Comparison of ENCODE assay signal across 20 cellular contexts in genomic region chr17:1373710-1374237, GRCh38. TPM values are rescaled to one million over a fixed set of nuclear protein-coding genes. Genes with fewer than 3 reads are reported as not detected.
DNase-seq lines count a peak whose midpoint lies in the region; ATAC-seq and TF ChIP-seq lines count a peak whose summit lies in the region.
"Had no signal": no experiment of that assay in that cellular context is flagged by ENCODE, and none has a peak within 500 bp of the region (broad histone marks: within the 10 kb centered on the region; RNA-seq: fewer than 3 reads in every experiment).

No MANE protein-coding gene starts in this region.

- peak overlapping the region; percentile 1 for H3K27ac ChIP-seq in CD4-positive, alpha-beta memory T cell (ENCODE audit: low read depth, low read length)
- peak overlapping the region; percentile 64; the same call in 1 of the 2 replicates for H3K27ac ChIP-seq in GM23338 (ENCODE audit: low read depth)
- H3K27ac ChIP-seq in esophagus muscularis mucosa (replicated peaks in 1 of 4) = peak overlapping the region; percentile 18 to 78 (median 65)
- H3K27ac ChIP-seq: HL-60 had no signal

- peaks cover 30% of the 10 kb centered on the region for H3F3A ChIP-seq in GM23338 (replicated peaks; ENCODE audit: low read depth)

- WGBS in esophagus muscularis mucosa = 58% methylated on average over 8 of the region's 9 CpGs

- CTCF ChIA-PET in CD4-positive, alpha-beta memory T cell (lab: Charles Lee; ENCODE audit: partially characterized antibody) = interaction anchor here (1.4 to 2.1 kb wide), 2 partner anchors 9 to 11 kb away, joined by 6 to 9 read pairs; no protein-coding TSS in a partner anchor

- ATAC-seq in GM23338 = peak; percentile 18; the same call in 1 of the 3 replicates
- ATAC-seq: Right ventricle myocardium inferior had no signal

- H3K36me3 Mint-ChIP-seq in CD4-positive, alpha-beta memory T cell = peaks cover 0 to 28% of the 10 kb centered on the region in 2 donors
- H3K36me3 Mint-ChIP-seq in GM23338 (ENCODE audit: low read depth) = peaks cover 34% of the 10 kb centered on the region
- peaks cover 5% of the 10 kb centered on the region for H3K36me3 Mint-ChIP-seq in progenitor cell of endocrine pancreas (ENCODE audit: insufficient read depth)

- intact Hi-C loops in CD4-positive, alpha-beta memory T cell (cut with micrococcal nuclease) = no loop called here
- intact Hi-C loops in esophagus muscularis mucosa (cut with DNase I) = no loop called here

- no peak for TF ChIP-seq EP300 in esophagus muscularis mucosa (IDR thresholded peaks at IDR 0.05)

- no peak overlapping the region for H3K4me2 ChIP-seq in GM23338

- DNase-seq in CD4-positive, alpha-beta memory T cell = no peak
- DNase-seq in GM23338 (ENCODE audit: low spot score) = no peak
- DNase-seq in esophagus muscularis mucosa (ENCODE audit: extremely low spot score) = no peak
- no peak for DNase-seq in progenitor cell of endocrine pancreas (ENCODE audit: low spot score, unreplicated experiment)
- no peak for DNase-seq in central memory CD4-positive, alpha-beta T cell
- DNase-seq in stimulated activated CD4-positive, alpha-beta T cell treated with anti-CD3 and anti-CD28 coated beads, Interleukin-2, amount 100 ng/mL, for 48 hours = no peak
- no peak for DNase-seq in NCI-H1436 treated with DMSO at 0.1 percent for 48 hours (lab: John Stamatoyannopoulos, UW)
- no peak for DNase-seq in H4 (ENCODE audit: low spot score)
- DNase-seq: activated CD4-positive, alpha-beta T cell treated with anti-CD3 and anti-CD28 coated beads for 36 hours; activated CD8-positive, alpha-beta memory T cell treated with anti-CD3 and anti-CD28 coated beads, Interleukin-2, amount 10 ng/mL, durations not matched to agents 7 days and 5 days; activated effector memory CD4-positive, alpha-beta T cell treated with Interleukin-2 at 50 U/mL for 16 hours; hippocampal formation; naive B cell; NCI-H1417 treated with DMSO at 0.1 percent for 48 hours; NCI-H748 treated with DMSO at 0.1 percent for 48 hours; stimulated activated naive CD4-positive, alpha-beta T cell had no signal

- POLR2A ChIA-PET in CD4-positive, alpha-beta memory T cell (lab: Charles Lee; ENCODE audit: partially characterized antibody) = interaction anchor here (0.6 to 1.4 kb wide), 5 partner anchors 12 to 143 kb away, joined by 3 to 7 read pairs (median 4); partner anchors contain the start of genes CRK, INPP5K and YWHAE

- no peaks in the 10 kb centered on the region for H3K27me3 ChIP-seq in CD4-positive, alpha-beta memory T cell (ENCODE audit: insufficient read depth, low read length)
- no peaks in the 10 kb centered on the region for H3K27me3 ChIP-seq in GM23338 (ENCODE audit: insufficient read depth)
- H3K27me3 ChIP-seq in esophagus muscularis mucosa = no peaks in the 10 kb centered on the region

- peak overlapping the region in 5 of 7 donors; percentile 18 to 89 (median 84) for H3K27ac Mint-ChIP-seq in CD4-positive, alpha-beta memory T cell
- H3K27ac Mint-ChIP-seq in GM23338 = no peak overlapping the region
- H3K27ac Mint-ChIP-seq in progenitor cell of endocrine pancreas = peak overlapping the region; percentile 15
- H3K27ac Mint-ChIP-seq: dendritic cell treated with granulocyte-macrophage colony-stimulating factor and Interleukin-4, amounts not matched to agents 40 ng/mL and 50 ng/mL, for 4 days had no signal

- peaks cover 43 to 85% (median 64%) of the 10 kb centered on the region in 4 donors for H3K4me1 Mint-ChIP-seq in CD4-positive, alpha-beta memory T cell
- H3K4me1 Mint-ChIP-seq in GM23338 = peaks cover 44% of the 10 kb centered on the region
- peaks cover 29% of the 10 kb centered on the region for H3K4me1 Mint-ChIP-seq in progenitor cell of endocrine pancreas (ENCODE audit: low read depth)

- peaks cover 86% of the 10 kb centered on the region for H3K4me1 ChIP-seq in CD4-positive, alpha-beta memory T cell (ENCODE audit: insufficient read depth, low read length)
- H3K4me1 ChIP-seq in GM23338 (ENCODE audit: insufficient read depth) = peaks cover 53% of the 10 kb centered on the region
- H3K4me1 ChIP-seq in esophagus muscularis mucosa = peaks cover 93 to 100% (median 100%) of the 10 kb centered on the region in 4 donors

- peaks cover 90% of the 10 kb centered on the region for H4K20me1 ChIP-seq in GM23338 (replicated peaks; ENCODE audit: insufficient read depth)

- H3K9me2 ChIP-seq in GM23338 (ENCODE audit: insufficient read depth) = no peaks in the 10 kb centered on the region

- peak overlapping the region in 5 of 8 donors; percentile 13 to 90 (median 47) for H3K4me3 Mint-ChIP-seq in CD4-positive, alpha-beta memory T cell
- H3K4me3 Mint-ChIP-seq in GM23338 (no peak overlapping the region), progenitor cell of endocrine pancreas (ENCODE audit: low read depth) (no peak overlapping the region)
- H3K4me3 Mint-ChIP-seq: activated CD8-positive, alpha-beta memory T cell treated with anti-CD3 and anti-CD28 coated beads, Interleukin-2, amount 10 ng/mL, durations not matched to agents 7 days and 5 days; dendritic cell treated with granulocyte-macrophage colony-stimulating factor and Interleukin-4, amounts not matched to agents 40 ng/mL and 50 ng/mL, for 4 days had no signal

- H3K9me3 Mint-ChIP-seq in CD4-positive, alpha-beta memory T cell = no peaks in the 10 kb centered on the region
- H3K9me3 Mint-ChIP-seq in GM23338 = no peaks in the 10 kb centered on the region
- no peaks in the 10 kb centered on the region for H3K9me3 Mint-ChIP-seq in progenitor cell of endocrine pancreas (ENCODE audit: low read depth)
- H3K9me3 Mint-ChIP-seq: dendritic cell treated with granulocyte-macrophage colony-stimulating factor and Interleukin-4, amounts not matched to agents 40 ng/mL and 50 ng/mL, for 4 days; memory B cell; naive B cell had no signal

- H3K4me3 ChIP-seq in CD4-positive, alpha-beta memory T cell (ENCODE audit: low read length in 2 of 2) = no peak overlapping the region
- H3K4me3 ChIP-seq in GM23338 = no peak overlapping the region
- peak overlapping the region in 1 of 4 donors; percentile 6 for H3K4me3 ChIP-seq in esophagus muscularis mucosa

- H3K27me3 Mint-ChIP-seq in CD4-positive, alpha-beta memory T cell = no peaks in the 10 kb centered on the region
- H3K27me3 Mint-ChIP-seq in GM23338 (ENCODE audit: insufficient read depth, low read depth, poor library complexity) (peaks cover 11% of the 10 kb centered on the region), progenitor cell of endocrine pancreas (no peaks in the 10 kb centered on the region)
- H3K27me3 Mint-ChIP-seq: activated CD4-positive, alpha-beta T cell treated with anti-CD3 and anti-CD28 coated beads for 36 hours; activated CD8-positive, alpha-beta memory T cell treated with anti-CD3 and anti-CD28 coated beads, Interleukin-2, amount 10 ng/mL, durations not matched to agents 7 days and 5 days; dendritic cell treated with granulocyte-macrophage colony-stimulating factor and Interleukin-4, amounts not matched to agents 40 ng/mL and 50 ng/mL, for 4 days; memory B cell; naive B cell had no signal

- TF ChIP-seq CTCF in GM23338 (conservative IDR thresholded peaks at IDR 0.05; ENCODE audit: low read depth in 2 of 2) (no peak), esophagus muscularis mucosa (IDR thresholded peaks at IDR 0.05) (no peak), progenitor cell of endocrine pancreas (IDR thresholded peaks at IDR 0.05; ENCODE audit: unreplicated experiment) (no peak)

- no peaks in the 10 kb centered on the region for H3K9me3 ChIP-seq in CD4-positive, alpha-beta memory T cell (ENCODE audit: control insufficient read depth in 1 of 2, low read length in 2 of 2)
- H3K9me3 ChIP-seq in esophagus muscularis mucosa = no peaks in the 10 kb centered on the region

- no peak for TF ChIP-seq POLR2A in esophagus muscularis mucosa (IDR thresholded peaks at IDR 0.05; ENCODE audit: low read depth)

- H3K36me3 ChIP-seq in CD4-positive, alpha-beta memory T cell (ENCODE audit: insufficient read depth, low read length) = peaks cover 6% of the 10 kb centered on the region
- H3K36me3 ChIP-seq in GM23338 (ENCODE audit: insufficient read depth) = no peaks in the 10 kb centered on the region
- H3K36me3 ChIP-seq in esophagus muscularis mucosa = peaks cover 0 to 14% (median 4%) of the 10 kb centered on the region in 4 donors

- no peak overlapping the region for H2AFZ ChIP-seq in GM23338

- peaks cover 100% of the 10 kb centered on the region for H3K79me2 ChIP-seq in GM23338 (replicated peaks; ENCODE audit: insufficient read depth)

TF ChIP-seq in GM23338, 12 proteins besides CTCF, POLR2A, EP300 and RAD21:
- no peak for TF ChIP-seq NANOG (IDR thresholded peaks at IDR 0.05; ENCODE audit: borderline replicate concordance)
- no peak for TF ChIP-seq EZH2 (IDR thresholded peaks at IDR 0.05; ENCODE audit: low read depth, unreplicated experiment)
- TF ChIP-seq ETS1 (IDR thresholded peaks at IDR 0.05) = no peak
- no peak for TF ChIP-seq STAT1 (IDR thresholded peaks at IDR 0.05; ENCODE audit: unreplicated experiment)
- TF ChIP-seq ZNF331 (CRISPR knock-in tag; IDR thresholded peaks at IDR 0.05; ENCODE audit: low read depth) = no peak
- TF ChIP-seq EZH2phosphoT487 (IDR thresholded peaks at IDR 0.05; ENCODE audit: unreplicated experiment) = no peak
- TF ChIP-seq POLR2AphosphoS5 (IDR thresholded peaks at IDR 0.05; ENCODE audit: low read depth) = no peak

RNA-seq across cellular contexts. Expression of gene YWHAE, which starts 26.2 kb away (rescaled TPM):
- total RNA-seq in CD4-positive, alpha-beta memory T cell = 100 to 1,000 TPM; 142 to 143 TPM
- 10 to 100 TPM; 54.1 to 56.4 TPM for polyA plus RNA-seq in CD4-positive, alpha-beta memory T cell
- 1,251 and 1,409 TPM in 2 replicates for total RNA-seq in GM23338 (2014; rRNA removed; shearing (Covaris generic))
- 1,271 and 1,283 TPM in 2 replicates for polyA plus RNA-seq in GM23338 (2016; fragmentation: Nextera tagmentation; extraction: Ambion mirVana)
- total RNA-seq in esophagus muscularis mucosa (100 to 1,000 TPM; 329 to 408 (median 364) TPM), progenitor cell of endocrine pancreas (951 and 984 TPM in 2 replicates)
- total RNA-seq in H4 (2014; rRNA removed; shearing (Covaris generic)) = 618 and 659 TPM in 2 replicates

Comparison
In these comparisons a context has a peak if more than half of its experiments do, and no peak if none do; other contexts are left out.
1. H3K27ac ChIP-seq: peak in every context shown above with its lines; median percentile 65 in esophagus muscularis mucosa; 64 in GM23338; 1 in CD4-positive, alpha-beta memory T cell.
2. H3K4me3 Mint-ChIP-seq: peak in CD4-positive, alpha-beta memory T cell (5 of 8); none in GM23338 (single experiment) and progenitor cell of endocrine pancreas (single experiment).